ENCODE assay signal across 1 cellular context in genomic region chr5:140557136-140557805, GRCh38.
A peak's percentile ranks its signal among the peaks of the same experiment; 100 is the strongest.
TF ChIP-seq lines count a peak whose summit lies in the region.

Gene SRA1, minus strand, starts transcription at chr5:140557473. Its CDS starts 21 bp downstream, at chr5:140557452.

TF ChIP-seq in WTC11, 78 proteins besides CTCF, POLR2A, EP300 and RAD21 (continued from another document and continues in another):
- TF ChIP-seq PRDM15 (CRISPR knock-in tag; IDR thresholded peaks at IDR 0.05) = peak; percentile 87
- TF ChIP-seq ETV6 (CRISPR knock-in tag; IDR thresholded peaks at IDR 0.05) = peak; percentile 62; the same call in 1 of the 2 replicates
- no peak for TF ChIP-seq ZBTB21 (CRISPR knock-in tag; IDR thresholded peaks at IDR 0.05; ENCODE audit: borderline replicate concordance)
- TF ChIP-seq SMAD4 (CRISPR knock-in tag; IDR thresholded peaks at IDR 0.05) = no peak
- no peak for TF ChIP-seq HMGA2 (CRISPR knock-in tag; IDR thresholded peaks at IDR 0.05)
- 0 out of 2 replicates have a peak, but pooled peaks have one; percentile 79 for TF ChIP-seq KAT7 (CRISPR knock-in tag; IDR thresholded peaks at IDR 0.05; ENCODE audit: borderline replicate concordance)
- TF ChIP-seq ZNF423 (CRISPR knock-in tag; IDR thresholded peaks at IDR 0.05) = no peak
- TF ChIP-seq MLX (CRISPR knock-in tag; IDR thresholded peaks at IDR 0.05) = no peak
- 0 out of 2 replicates have a peak, but pooled peaks have one; percentile 73 for TF ChIP-seq SMAD3 (CRISPR knock-in tag; IDR thresholded peaks at IDR 0.05; ENCODE audit: borderline replicate concordance)
- TF ChIP-seq FOXJ3 (CRISPR knock-in tag; IDR thresholded peaks at IDR 0.05; ENCODE audit: borderline replicate concordance) = no peak
- no peak for TF ChIP-seq CDX4 (CRISPR knock-in tag; IDR thresholded peaks at IDR 0.05; ENCODE audit: borderline replicate concordance)
- TF ChIP-seq NR1H2 (CRISPR knock-in tag; IDR thresholded peaks at IDR 0.05) = no peak
- peak; percentile 58 for TF ChIP-seq USF2 (CRISPR knock-in tag; IDR thresholded peaks at IDR 0.05)
- TF ChIP-seq NFATC4 (CRISPR knock-in tag; IDR thresholded peaks at IDR 0.05) = peak; percentile 68; the same call in 1 of the 2 replicates
- TF ChIP-seq ZMAT4 (CRISPR knock-in tag; IDR thresholded peaks at IDR 0.05) = peak; percentile 3; the same call in 1 of the 2 replicates
- TF ChIP-seq ZNF512 (CRISPR knock-in tag; IDR thresholded peaks at IDR 0.05; ENCODE audit: borderline replicate concordance) = no peak
- no peak for TF ChIP-seq ZSCAN18 (CRISPR knock-in tag; IDR thresholded peaks at IDR 0.05)
- TF ChIP-seq MYBL2 (CRISPR knock-in tag; IDR thresholded peaks at IDR 0.05) = no peak; the same call in 1 of the 2 replicates
- TF ChIP-seq ZNF671 (CRISPR knock-in tag; IDR thresholded peaks at IDR 0.05) = peak; percentile 14; the same call in 1 of the 2 replicates
- TF ChIP-seq ESRRA (CRISPR knock-in tag; IDR thresholded peaks at IDR 0.05; ENCODE audit: borderline replicate concordance) = peak; percentile 79; the same call in 1 of the 2 replicates
- no peak for TF ChIP-seq STAT6 (CRISPR knock-in tag; conservative IDR thresholded peaks at IDR 0.05; ENCODE audit: low read depth)
- TF ChIP-seq HMGXB4 (CRISPR knock-in tag; IDR thresholded peaks at IDR 0.05) = no peak
- TF ChIP-seq FOXK1 (CRISPR knock-in tag; IDR thresholded peaks at IDR 0.05) = 0 out of 2 replicates have a peak, but pooled peaks have one; percentile 58
- TF ChIP-seq SOX15 (CRISPR knock-in tag; IDR thresholded peaks at IDR 0.05) = no peak
- TF ChIP-seq GRHL2 (CRISPR knock-in tag; IDR thresholded peaks at IDR 0.05; ENCODE audit: insufficient replicate concordance, severe bottlenecking) = no peak
- no peak for TF ChIP-seq ZNF425 (CRISPR knock-in tag; conservative IDR thresholded peaks at IDR 0.05)
- no peak for TF ChIP-seq ZNF532 (CRISPR knock-in tag; IDR thresholded peaks at IDR 0.05; ENCODE audit: borderline replicate concordance)
- no peak for TF ChIP-seq MXD4 (CRISPR knock-in tag; IDR thresholded peaks at IDR 0.05; ENCODE audit: borderline replicate concordance)
